8 cellular contexts compared by ENCODE assay signal in genomic region chr1:55021965-55022546, GRCh38. TPM values are rescaled to one million over a fixed set of nuclear protein-coding genes. Genes with fewer than 3 reads are reported as not detected.
DNase-seq lines count a peak whose midpoint lies in the region; ATAC-seq, FAIRE-seq and TF ChIP-seq lines count a peak whose summit lies in the region.

No MANE protein-coding gene starts in this region.

- no peak for TF ChIP-seq POLR2A in A549 (IDR thresholded peaks at IDR 0.05; ENCODE audit: low read length)

- CTCF ChIA-PET in A549 (lab: Yijun Ruan, JAX) = interaction anchor here (0.6 to 3.3 kb wide), 34 partner anchors 8 to 1162 kb away, joined by 3 to 41 read pairs (median 4); no protein-coding TSS in a partner anchor

- no peak for FAIRE-seq in A549 (lab: Jason Lieb, UNC)

- no peak overlapping the region for H3K4me3 ChIP-seq in A549

- TF ChIP-seq RAD21 in A549 (conservative IDR thresholded peaks at IDR 0.05 in 1 of 2, IDR thresholded peaks at IDR 0.05 in 1 of 2) = peak; percentile 77

- H3K4me1 ChIP-seq in A549 = no peaks in the 10 kb centered on the region

- DNase-seq in A549 (ENCODE audit: low read depth in 1 of 2, low spot score in 1 of 2) (peak; percentile 83 to 87), NCI-H526 (lab: John Stamatoyannopoulos, UW) (peak; percentile 84 to 93), ecto neural progenitor cell (ENCODE audit: low spot score) (peak; percentile 93), lung microvascular endothelial cell (ENCODE audit: low read depth in 2 of 2) (peak; percentile 77 to 88)
- peak; percentile 40 to 49 for DNase-seq in activated CD4-positive, alpha-beta T cell treated with anti-CD3 and anti-CD28 coated beads, Interleukin-2, amount 50 U/mL, for 4 hours
- DNase-seq in stimulated activated CD8-positive, alpha-beta memory T cell treated with anti-CD3 and anti-CD28 coated beads, Interleukin-12 subunit alpha, Interleukin-12 subunit beta, amount 100 ng/mL, for 4 hours (ENCODE audit: low read depth) = peak; percentile 25

- no peaks in the 10 kb centered on the region for H3K9me3 ChIP-seq in A549

- POLR2A ChIA-PET in A549 (lab: Yijun Ruan, JAX) = interaction anchor here (1.1 kb wide), 1 partner anchor 72 kb away, joined by 8 read pairs; no protein-coding TSS in a partner anchor

- peak; percentile 79 for TF ChIP-seq CTCF in A549 (IDR thresholded peaks at IDR 0.05)

- 48% methylated on average over 13 of the region's 15 CpGs for WGBS in A549 (ENCODE audit: missing lambda C conversion rate)

- no peak for TF ChIP-seq EP300 in A549 (IDR thresholded peaks at IDR 0.05)

- peak overlapping the region; percentile 50 to 81; a peak in 4 of 6 replicates for H3K27ac ChIP-seq in A549

- no peak overlapping the region for H3K4me2 ChIP-seq in A549

- ATAC-seq in A549 = peak; percentile 99 to 100
- ATAC-seq in GM18868 (IDR thresholded peaks at IDR 0.05; ENCODE audit: unreplicated experiment) = peak; percentile 81
- ATAC-seq in HG03520 (IDR thresholded peaks at IDR 0.05; ENCODE audit: unreplicated experiment) = peak; percentile 78

TF ChIP-seq in A549, 52 proteins besides CTCF, POLR2A, EP300 and RAD21:
- TF ChIP-seq ZFP36 (IDR thresholded peaks at IDR 0.05; ENCODE audit: borderline replicate concordance, partially characterized antibody) (peak; percentile 96), CHD4 (IDR thresholded peaks at IDR 0.05; ENCODE audit: borderline replicate concordance) (no peak), BHLHE40 (IDR thresholded peaks at IDR 0.05; ENCODE audit: low read depth, low read length) (no peak), NR3C1 (IDR thresholded peaks at IDR 0.05) (no peak), SMC3 (IDR thresholded peaks at IDR 0.05) (peak; percentile 67), E2F6 (IDR thresholded peaks at IDR 0.05; ENCODE audit: borderline replicate concordance, low read depth) (no peak)

RNA-seq across cellular contexts. Expression of gene PCSK9, which starts 17.3 kb away (rescaled TPM):
- polyA plus RNA-seq in A549 (2011; rRNA removed) = 1.6 and 1.7 TPM in 2 replicates
- 2.4 and 3.7 TPM in 2 replicates for polyA plus RNA-seq in A549 (2012; cell fraction: cytosol; rRNA removed)
- polyA plus RNA-seq in A549 (2012; cell fraction: nucleus; rRNA removed) = 9.8 and 14.3 TPM in 2 replicates
- 2.7 to 7.3 TPM (median 4.9 TPM) in 3 replicates for polyA plus RNA-seq in A549 (2017; fragmentation: RNase III; extraction: RNeasy Plus Mini Kit Qiagen cat#74134 plus additional on column Dnase treatment)
- polyA minus RNA-seq in A549 (2011; rRNA and poly(A)+ RNA removed) = 1.6 and 1.8 TPM in 2 replicates
- under 0.01 TPM in 1 of 2 replicates, not detected in the other for total RNA-seq in lung microvascular endothelial cell

RNA-seq across cellular contexts. Expression of gene BSND, which starts 23.3 kb away (rescaled TPM):
- not detected in 2 replicates for polyA plus RNA-seq in A549 (2011; rRNA removed)
- polyA plus RNA-seq in A549 (2012; cell fraction: cytosol; rRNA removed) = not detected in 2 replicates
- not detected in 2 replicates for polyA plus RNA-seq in A549 (2012; cell fraction: nucleus; rRNA removed)
- polyA plus RNA-seq in A549 (2017; fragmentation: RNase III; extraction: RNeasy Plus Mini Kit Qiagen cat#74134 plus additional on column Dnase treatment) = not detected in 3 replicates
- polyA minus RNA-seq in A549 (2011; rRNA and poly(A)+ RNA removed) = not detected in 2 replicates
- not detected in 2 replicates for total RNA-seq in lung microvascular endothelial cell

RNA-seq across cellular contexts. Expression of gene TMEM61, which starts 41.6 kb away (rescaled TPM):
- polyA plus RNA-seq in A549 (2011; rRNA removed) (0.06 and 0.15 TPM in 2 replicates), A549 (2017; fragmentation: RNase III; extraction: RNeasy Plus Mini Kit Qiagen cat#74134 plus additional on column Dnase treatment) (0.10 to 0.12 TPM in 2 of 3 replicates, not detected in the other)
- 0.05 TPM in 2 replicates for polyA plus RNA-seq in A549 (2012; cell fraction: cytosol; rRNA removed)
- 0.06 TPM in 1 of 2 replicates, not detected in the other for polyA plus RNA-seq in A549 (2012; cell fraction: nucleus; rRNA removed)
- polyA minus RNA-seq in A549 (2011; rRNA and poly(A)+ RNA removed) = not detected in 2 replicates
- total RNA-seq in lung microvascular endothelial cell = not detected in 2 replicates

Comparison
In these comparisons a context has a peak if more than half of its experiments do, and no peak if none do; other contexts are left out.
1. DNase-seq: peak in every context shown above with its lines; median percentile 93 in ecto neural progenitor cell; 88 in NCI-H526; 85 in A549; 82 in lung microvascular endothelial cell; 44 in activated CD4-positive, alpha-beta T cell treated with anti-CD3 and anti-CD28 coated beads, Interleukin-2, amount 50 U/mL, for 4 hours; 25 in stimulated activated CD8-positive, alpha-beta memory T cell treated with anti-CD3 and anti-CD28 coated beads, Interleukin-12 subunit alpha, Interleukin-12 subunit beta, amount 100 ng/mL, for 4 hours.